ENCODE assay signal across 1 cellular context in the genomic region with DNA sequence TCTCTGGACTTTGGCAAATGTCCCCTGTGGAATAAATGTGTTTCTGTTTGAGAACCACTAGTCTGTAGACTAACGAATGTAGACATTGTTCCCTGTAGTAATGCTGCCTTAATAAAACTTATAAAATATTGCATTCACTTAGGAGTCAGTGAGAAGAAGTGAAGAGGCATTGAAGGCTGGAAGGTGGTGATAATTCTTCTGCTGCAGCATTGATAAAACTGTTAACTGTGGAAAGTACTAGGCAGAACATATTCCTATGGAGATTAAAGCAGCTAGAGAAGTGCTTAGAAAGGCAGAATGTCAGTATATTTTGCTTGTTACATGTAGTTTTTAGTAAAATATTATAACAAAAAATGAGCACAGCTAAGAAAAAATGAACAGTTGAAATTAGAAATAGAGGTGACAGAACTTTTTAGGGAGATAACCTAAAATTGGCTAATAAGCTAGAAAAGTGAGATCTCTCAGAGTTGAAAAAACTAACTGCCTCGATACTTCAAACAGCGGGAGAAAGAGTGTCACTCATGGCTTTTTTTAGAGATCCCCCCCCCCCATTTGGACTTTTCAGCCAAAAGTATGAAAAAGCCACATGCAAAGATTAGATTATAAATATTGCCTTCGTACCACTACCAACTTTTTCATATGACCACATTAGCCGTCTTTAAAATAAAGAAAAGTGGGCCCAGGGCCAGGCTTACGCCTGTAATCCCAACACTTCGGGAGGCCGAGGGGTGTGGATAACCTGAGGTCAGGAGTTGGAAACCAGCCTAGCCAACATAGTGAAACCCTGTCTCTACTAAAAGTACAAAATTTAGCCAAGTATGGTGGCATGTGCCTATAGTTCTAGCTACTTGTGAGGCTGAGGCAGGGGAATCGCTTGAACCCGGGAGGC.
TF ChIP-seq lines count a peak whose summit lies in the region.

No MANE protein-coding gene starts in this region.

TF ChIP-seq in K562, 482 proteins besides CTCF, POLR2A, EP300 and RAD21 (continued from another document and continues in another):
- TF ChIP-seq ZNF609 (CRISPR knock-in tag; IDR thresholded peaks at IDR 0.05; ENCODE audit: borderline replicate concordance) (no peak), ESRRB (CRISPR knock-in tag; IDR thresholded peaks at IDR 0.05; ENCODE audit: borderline replicate concordance) (no peak), ARID1B (IDR thresholded peaks at IDR 0.05) (peak; percentile 94), HDAC2 (IDR thresholded peaks at IDR 0.05) (0 out of 2 replicates have a peak, but pooled peaks have one; percentile 8), NFYB (IDR thresholded peaks at IDR 0.05; ENCODE audit: extremely low read depth, insufficient read length) (no peak), ZBTB9 (CRISPR knock-in tag; IDR thresholded peaks at IDR 0.05) (no peak), GABPA (tag; conservative IDR thresholded peaks at IDR 0.05; ENCODE audit: low read depth) (no peak), ZNF212 (CRISPR knock-in tag; IDR thresholded peaks at IDR 0.05) (no peak), MTA3 (IDR thresholded peaks at IDR 0.05; ENCODE audit: borderline replicate concordance) (no peak), NRF1 (conservative IDR thresholded peaks at IDR 0.05 in 1 of 2, IDR thresholded peaks at IDR 0.05 in 1 of 2) (no peak), ARID3A (IDR thresholded peaks at IDR 0.05; ENCODE audit: borderline replicate concordance, low read depth, low read length) (0 out of 2 replicates have a peak, but pooled peaks have one; percentile 17), RFX1 (IDR thresholded peaks at IDR 0.05) (peak; percentile 27; the same call in 1 of the 2 replicates), BHLHE40 (IDR thresholded peaks at IDR 0.05; ENCODE audit: low read length) (0 out of 2 replicates have a peak, but pooled peaks have one; percentile 2), ZNF174 (CRISPR knock-in tag; IDR thresholded peaks at IDR 0.05) (no peak), SREBF1 (IDR thresholded peaks at IDR 0.05; ENCODE audit: borderline replicate concordance, low read depth, low read length) (no peak), HDAC6 (IDR thresholded peaks at IDR 0.05; ENCODE audit: low read depth, low read length) (no peak), ZNF197 (CRISPR knock-in tag; IDR thresholded peaks at IDR 0.05; ENCODE audit: low read depth) (no peak), MAZ (CRISPR knock-in tag; conservative IDR thresholded peaks at IDR 0.05 in 1 of 2, IDR thresholded peaks at IDR 0.05 in 1 of 2) (no peak), PTTG1 (tag; IDR thresholded peaks at IDR 0.05; ENCODE audit: low read depth) (no peak), CHD4 (IDR thresholded peaks at IDR 0.05; ENCODE audit: insufficient read depth, insufficient replicate concordance, low read depth, low read length, poor library complexity, severe bottlenecking) (no peak), E2F6 (IDR thresholded peaks at IDR 0.05; ENCODE audit: borderline replicate concordance in 1 of 2, extremely low read depth in 1 of 2, insufficient read depth in 1 of 2, insufficient read length in 1 of 2, low read depth in 1 of 2, low read length in 1 of 2, poor library complexity in 1 of 2, severe bottlenecking in 1 of 2) (peak in 1 of 2 experiments; percentile 13), ZNF76 (CRISPR knock-in tag; IDR thresholded peaks at IDR 0.05; ENCODE audit: borderline replicate concordance) (no peak), ZNF263 (CRISPR knock-in tag; IDR thresholded peaks at IDR 0.05; ENCODE audit: borderline replicate concordance) (no peak), MCM7 (IDR thresholded peaks at IDR 0.05) (no peak), MEF2D (tag; conservative IDR thresholded peaks at IDR 0.05; ENCODE audit: low read depth) (no peak), ZFP91 (CRISPR knock-in tag; IDR thresholded peaks at IDR 0.05) (no peak), HNRNPK (IDR thresholded peaks at IDR 0.05; ENCODE audit: low read depth, low read length, poor library complexity, severe bottlenecking) (no peak), ID3 (CRISPR knock-in tag; IDR thresholded peaks at IDR 0.05) (no peak), ID3 (tag; IDR thresholded peaks at IDR 0.05) (no peak), COPS2 (conservative IDR thresholded peaks at IDR 0.05) (no peak), TCF7L2 (IDR thresholded peaks at IDR 0.05; ENCODE audit: low read depth, low read length) (no peak), ZBTB17 (CRISPR knock-in tag; IDR thresholded peaks at IDR 0.05) (no peak), ADNP (tag; IDR thresholded peaks at IDR 0.05) (peak; percentile 55; the same call in 1 of the 2 replicates), NCOA2 (IDR thresholded peaks at IDR 0.05; ENCODE audit: partially characterized antibody in 2 of 2) (no peak), GATA2 (CRISPR knock-in tag; IDR thresholded peaks at IDR 0.05) (no peak), BRF1 (IDR thresholded peaks at IDR 0.05; ENCODE audit: borderline replicate concordance, extremely low read depth, insufficient read length) (no peak), SETDB1 (IDR thresholded peaks at IDR 0.05; ENCODE audit: low read length) (no peak)
- TF ChIP-seq, protein P1, sequence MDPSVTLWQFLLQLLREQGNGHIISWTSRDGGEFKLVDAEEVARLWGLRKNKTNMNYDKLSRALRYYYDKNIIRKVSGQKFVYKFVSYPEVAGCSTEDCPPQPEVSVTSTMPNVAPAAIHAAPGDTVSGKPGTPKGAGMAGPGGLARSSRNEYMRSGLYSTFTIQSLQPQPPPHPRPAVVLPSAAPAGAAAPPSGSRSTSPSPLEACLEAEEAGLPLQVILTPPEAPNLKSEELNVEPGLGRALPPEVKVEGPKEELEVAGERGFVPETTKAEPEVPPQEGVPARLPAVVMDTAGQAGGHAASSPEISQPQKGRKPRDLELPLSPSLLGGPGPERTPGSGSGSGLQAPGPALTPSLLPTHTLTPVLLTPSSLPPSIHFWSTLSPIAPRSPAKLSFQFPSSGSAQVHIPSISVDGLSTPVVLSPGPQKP (CRISPR knock-in tag; IDR thresholded peaks at IDR 0.05): no peak
- TF ChIP-seq, protein P2, sequence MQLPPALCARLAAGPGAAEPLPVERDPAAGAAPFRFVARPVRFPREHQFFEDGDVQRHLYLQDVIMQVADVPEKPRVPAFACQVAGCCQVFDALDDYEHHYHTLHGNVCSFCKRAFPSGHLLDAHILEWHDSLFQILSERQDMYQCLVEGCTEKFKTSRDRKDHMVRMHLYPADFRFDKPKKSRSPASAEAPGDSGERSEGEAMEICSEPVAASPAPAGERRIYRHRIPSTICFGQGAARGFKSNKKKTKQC (CRISPR knock-in tag; IDR thresholded peaks at IDR 0.05): no peak
- TF ChIP-seq, protein P3, sequence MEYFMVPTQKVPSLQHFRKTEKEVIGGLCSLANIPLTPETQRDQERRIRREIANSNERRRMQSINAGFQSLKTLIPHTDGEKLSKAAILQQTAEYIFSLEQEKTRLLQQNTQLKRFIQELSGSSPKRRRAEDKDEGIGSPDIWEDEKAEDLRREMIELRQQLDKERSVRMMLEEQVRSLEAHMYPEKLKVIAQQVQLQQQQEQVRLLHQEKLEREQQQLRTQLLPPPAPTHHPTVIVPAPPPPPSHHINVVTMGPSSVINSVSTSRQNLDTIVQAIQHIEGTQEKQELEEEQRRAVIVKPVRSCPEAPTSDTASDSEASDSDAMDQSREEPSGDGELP (CRISPR knock-in tag; IDR thresholded peaks at IDR 0.05; ENCODE audit: borderline replicate concordance): no peak
- TF ChIP-seq, protein P4, sequence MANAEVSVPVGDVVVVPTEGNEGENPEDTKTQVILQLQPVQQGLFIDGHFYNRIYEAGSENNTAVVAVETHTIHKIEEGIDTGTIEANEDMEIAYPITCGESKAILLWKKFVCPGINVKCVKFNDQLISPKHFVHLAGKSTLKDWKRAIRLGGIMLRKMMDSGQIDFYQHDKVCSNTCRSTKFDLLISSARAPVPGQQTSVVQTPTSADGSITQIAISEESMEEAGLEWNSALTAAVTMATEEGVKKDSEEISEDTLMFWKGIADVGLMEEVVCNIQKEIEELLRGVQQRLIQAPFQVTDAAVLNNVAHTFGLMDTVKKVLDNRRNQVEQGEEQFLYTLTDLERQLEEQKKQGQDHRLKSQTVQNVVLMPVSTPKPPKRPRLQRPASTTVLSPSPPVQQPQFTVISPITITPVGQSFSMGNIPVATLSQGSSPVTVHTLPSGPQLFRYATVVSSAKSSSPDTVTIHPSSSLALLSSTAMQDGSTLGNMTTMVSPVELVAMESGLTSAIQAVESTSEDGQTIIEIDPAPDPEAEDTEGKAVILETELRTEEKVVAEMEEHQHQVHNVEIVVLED (CRISPR knock-in tag; IDR thresholded peaks at IDR 0.05): no peak
